1 cellular context compared by ENCODE assay signal in genomic region chr9:130471411-130472183, GRCh38.
TF ChIP-seq lines count a peak whose summit lies in the region.

No MANE protein-coding gene starts in this region.

TF ChIP-seq in GM23338, 12 proteins besides CTCF, POLR2A, EP300 and RAD21 (continued from another document):
- no peak for TF ChIP-seq CREB1 (CRISPR knock-in tag; IDR thresholded peaks at IDR 0.05; ENCODE audit: low read depth)
- no peak for TF ChIP-seq ZNF462 (CRISPR knock-in tag; IDR thresholded peaks at IDR 0.05)
- TF ChIP-seq JUNB (IDR thresholded peaks at IDR 0.05; ENCODE audit: unreplicated experiment) = no peak
- TF ChIP-seq EZH2phosphoT487 (IDR thresholded peaks at IDR 0.05; ENCODE audit: unreplicated experiment) = no peak
TF ChIP-seq in GM23338: peak in this region for 0.
